9 cellular contexts compared by ENCODE assay signal in genomic region chr17:41813039-41813680, GRCh38. TPM values are rescaled to one million over a fixed set of nuclear protein-coding genes. Genes with fewer than 3 reads are reported as not detected.
A peak's percentile ranks its signal among the peaks of the same experiment; 100 is the strongest.
DNase-seq lines count a peak whose midpoint lies in the region; ATAC-seq and TF ChIP-seq lines count a peak whose summit lies in the region.
"Had no signal": no experiment of that assay in that cellular context is flagged by ENCODE, and none has a peak within 500 bp of the region (broad histone marks: within the 10 kb centered on the region; RNA-seq: fewer than 3 reads in every experiment).

No MANE protein-coding gene starts in this region.

- 0 out of 2 replicates have a peak, but pooled peaks cover 3% of the 10 kb centered on the region for H3K36me3 ChIP-seq in ACC112 (ENCODE audit: insufficient read depth, low read length)

- TF ChIP-seq CTCF in coronary artery (IDR thresholded peaks at IDR 0.05) (no peak), natural killer cell (IDR thresholded peaks at IDR 0.05) (no peak)

- H3K4me1 ChIP-seq in ACC112 (ENCODE audit: control insufficient read depth, insufficient read depth, low read length, unreplicated experiment), result peaks cover 23% of the 10 kb centered on the region

- no peak for ATAC-seq in natural killer cell
- no peak for ATAC-seq in HG03139 (IDR thresholded peaks at IDR 0.05; ENCODE audit: unreplicated experiment)
- ATAC-seq in HG03520 (IDR thresholded peaks at IDR 0.05; ENCODE audit: unreplicated experiment), result no peak

- H3K27me3 ChIP-seq in ACC112 (ENCODE audit: insufficient read depth, low read length), result no peaks in the 10 kb centered on the region

- H3K9me3 Mint-ChIP-seq in IgD-negative memory B cell (no peaks in the 10 kb centered on the region), natural killer cell (no peaks in the 10 kb centered on the region)

- no peak for DNase-seq in coronary artery (ENCODE audit: low spot score)
- no peak for DNase-seq in natural killer cell
- no peak for DNase-seq in GDM1 (lab: John Stamatoyannopoulos, UW)
- DNase-seq in 8988T, result no peak

- peaks cover 64% of the 10 kb centered on the region for H3K79me2 ChIP-seq in ACC112 (ENCODE audit: control insufficient read depth, insufficient read depth, low read length, unreplicated experiment)

- H3K4me3 ChIP-seq in ACC112 (ENCODE audit: low read depth, low read length) (peak overlapping the region; percentile 79), coronary artery (peak overlapping the region; percentile 95)

- intact Hi-C loops in natural killer cell (cut with micrococcal nuclease), result no loop called here

- H3K36me3 Mint-ChIP-seq in IgD-negative memory B cell (no peaks in the 10 kb centered on the region), natural killer cell (no peaks in the 10 kb centered on the region)

- H3K4me1 Mint-ChIP-seq in IgD-negative memory B cell (peaks cover 0 to 11% (median 11%) of the 10 kb centered on the region in 3 donors), natural killer cell (peaks cover 19 to 34% of the 10 kb centered on the region in 2 donors)

- H3K27ac Mint-ChIP-seq in IgD-negative memory B cell (peak overlapping the region in 1 of 3 donors; percentile 31), natural killer cell (peak overlapping the region in 1 of 2 donors; percentile 79)

- H3K27ac ChIP-seq in ACC112 (ENCODE audit: low read depth, low read length) (peak overlapping the region; percentile 65), coronary artery (peak overlapping the region; percentile 51 to 90)

- H3K4me3 Mint-ChIP-seq in IgD-negative memory B cell (peak overlapping the region; percentile 30 to 93 (median 76)), natural killer cell (peak overlapping the region; percentile 97)

- peak overlapping the region; percentile 52 for H2AFZ ChIP-seq in ACC112 (ENCODE audit: low read length, unreplicated experiment)

- H3K27me3 Mint-ChIP-seq in IgD-negative memory B cell, result peaks cover 6% of the 10 kb centered on the region
- no peaks in the 10 kb centered on the region for H3K27me3 Mint-ChIP-seq in natural killer cell (ENCODE audit: low read depth in 2 of 2)

RNA-seq across cellular contexts. Expression of gene FKBP10, which starts 0.4 kb away (rescaled TPM):
- polyA plus RNA-seq in IgD-negative memory B cell, result not detected
- 1 to 10 TPM; 5.6 to 8.8 (median 6.0) TPM for total RNA-seq in natural killer cell

RNA-seq across cellular contexts. Expression of gene P3H4, which starts 1.4 kb away (rescaled TPM):
- 1.5 TPM for polyA plus RNA-seq in IgD-negative memory B cell
- 1 to 10 TPM; 6.9 to 8.9 (median 7.5) TPM for total RNA-seq in natural killer cell

RNA-seq across cellular contexts. Expression of gene NT5C3B, which starts 22.9 kb away (rescaled TPM):
- polyA plus RNA-seq in IgD-negative memory B cell, result 50.1 TPM
- 1 to 10 TPM; 9.1 to 10.0 (median 9.8) TPM for total RNA-seq in natural killer cell

RNA-seq across cellular contexts. Expression of gene KLHL10, which starts 24.5 kb away (rescaled TPM):
- polyA plus RNA-seq in IgD-negative memory B cell, result 0.16 TPM
- total RNA-seq in natural killer cell, result not detected
- total RNA-seq: T-helper 1 cell treated with Interleukin-12 subunit alpha and Interleukin-12 subunit beta and Interleukin-4 antibody, amounts not matched to agents 30 ng/mL and 1 ng/mL, for 36 hours had no signal

RNA-seq across cellular contexts. Expression of gene JUP, which starts 26.6 kb away (rescaled TPM):
- 72.0 TPM for polyA plus RNA-seq in IgD-negative memory B cell
- total RNA-seq in natural killer cell, result 10 to 100 TPM in 1 of 3 donors, 1 to 10 TPM in 2; 1.8 to 12.1 (median 2.0) TPM
